Comparison of ENCODE assay signal across 8 cellular contexts in genomic region chr14:61438860-61439765, GRCh38.
DNase-seq lines count a peak whose midpoint lies in the region; ATAC-seq, FAIRE-seq and TF ChIP-seq lines count a peak whose summit lies in the region.

No MANE protein-coding gene starts in this region.

- H3K4me1 ChIP-seq in fibroblast of lung (ENCODE audit: control insufficient read depth, extremely low read depth, insufficient read depth, low read length), result no peaks in the 10 kb centered on the region

- peak overlapping the region; percentile 87 for H3K27ac Mint-ChIP-seq in activated CD4-positive, alpha-beta T cell treated with anti-CD3 and anti-CD28 coated beads, Interleukin-2, amount 10 ng/mL, durations not matched to agents 7 days and 5 days

- peak; percentile 42 for ATAC-seq in omental fat pad (ENCODE audit: low FRiP score)

- no peaks in the 10 kb centered on the region for H3K27me3 Mint-ChIP-seq in activated CD4-positive, alpha-beta T cell treated with anti-CD3 and anti-CD28 coated beads, Interleukin-2, amount 10 ng/mL, durations not matched to agents 7 days and 5 days

- H3K27me3 ChIP-seq in fibroblast of lung (ENCODE audit: control insufficient read depth, insufficient read depth, low read length), result no peaks in the 10 kb centered on the region

- H2AFZ ChIP-seq in fibroblast of lung (ENCODE audit: low read length), result no peak overlapping the region

- TF ChIP-seq CTCF in fibroblast of lung (conservative IDR thresholded peaks at IDR 0.05 in 1 of 2, IDR thresholded peaks at IDR 0.05 in 1 of 2; ENCODE audit: low read depth in 1 of 2, low read length in 2 of 2), result no peak
- TF ChIP-seq CTCF in omental fat pad (IDR thresholded peaks at IDR 0.05), result no peak

- peak; percentile 99 for FAIRE-seq in HTR-8/SVneo (lab: Jason Lieb, UNC)

- no peak overlapping the region for H3K4me2 ChIP-seq in fibroblast of lung (ENCODE audit: extremely low read depth, insufficient read depth, low read length)

- H3K9ac ChIP-seq in fibroblast of lung (ENCODE audit: insufficient read depth, low read length), result no peak overlapping the region

- H3K36me3 ChIP-seq in fibroblast of lung (ENCODE audit: control insufficient read depth, insufficient read depth, low read length), result no peaks in the 10 kb centered on the region

- peaks cover 65% of the 10 kb centered on the region for H3K36me3 Mint-ChIP-seq in activated CD4-positive, alpha-beta T cell treated with anti-CD3 and anti-CD28 coated beads, Interleukin-2, amount 10 ng/mL, durations not matched to agents 7 days and 5 days (ENCODE audit: low read depth)

- H3K4me1 Mint-ChIP-seq in activated CD4-positive, alpha-beta T cell treated with anti-CD3 and anti-CD28 coated beads, Interleukin-2, amount 10 ng/mL, durations not matched to agents 7 days and 5 days, result peaks cover 94% of the 10 kb centered on the region

- POLR2A ChIA-PET in activated CD4-positive, alpha-beta T cell treated with anti-CD3 and anti-CD28 coated beads, Interleukin-2, amount 10 ng/mL, durations not matched to agents 7 days and 5 days (lab: Charles Lee), result no interaction called here

- peak overlapping the region; percentile 72 for H3K4me3 Mint-ChIP-seq in activated CD4-positive, alpha-beta T cell treated with anti-CD3 and anti-CD28 coated beads, Interleukin-2, amount 10 ng/mL, durations not matched to agents 7 days and 5 days

- H3K79me2 ChIP-seq in fibroblast of lung (ENCODE audit: control insufficient read depth, insufficient read depth, low read length), result no peaks in the 10 kb centered on the region

- no peaks in the 10 kb centered on the region for H3K9me3 ChIP-seq in fibroblast of lung (ENCODE audit: control insufficient read depth, insufficient read depth, low read depth, low read length)

- CTCF ChIA-PET in activated CD4-positive, alpha-beta T cell treated with anti-CD3 and anti-CD28 coated beads, Interleukin-2, amount 10 ng/mL, durations not matched to agents 7 days and 5 days (lab: Charles Lee), result interaction anchor here (0.6 kb wide), 1 partner anchor 1229 kb away, joined by 4 read pairs; no protein-coding TSS in a partner anchor

- no peak overlapping the region for H3K4me3 ChIP-seq in fibroblast of lung (replicated peaks in 1 of 4; ENCODE audit: control extremely low read depth in 1 of 4, insufficient read depth in 1 of 4, low read depth in 3 of 4, low read length in 4 of 4)

- DNase-seq in stimulated activated CD4-positive, alpha-beta T cell treated with anti-CD3 and anti-CD28 coated beads, Interleukin-15, amount 100 ng/mL, for 24 hours, result peak; percentile 53
- no peak for DNase-seq in stimulated activated CD4-positive, alpha-beta T cell treated with anti-CD3 and anti-CD28 coated beads, Interleukin-2, amount 100 ng/mL, for 48 hours
- DNase-seq in HTR-8/SVneo (ENCODE audit: insufficient read length, low spot score) (no peak), fibroblast of lung (ENCODE audit: low read depth in 2 of 2) (peak; percentile 34 to 37), omental fat pad (ENCODE audit: low spot score) (no peak), NCI-H2171 treated with DMSO at 0.1 percent for 48 hours (lab: John Stamatoyannopoulos, UW) (no peak), GF-D8 (lab: John Stamatoyannopoulos, UW) (no peak)
- peak; percentile 60 for DNase-seq in activated CD4-positive, alpha-beta T cell treated with anti-CD3 and anti-CD28 coated beads, Interleukin-2, amount 10 ng/mL, durations not matched to agents 7 days and 5 days

- no peak overlapping the region for H3K27ac ChIP-seq in fibroblast of lung (ENCODE audit: insufficient read depth, low read length)

- H4K20me1 ChIP-seq in fibroblast of lung (ENCODE audit: control insufficient read depth, extremely low read depth, insufficient read depth, low read length), result no peaks in the 10 kb centered on the region

- H3K9me3 Mint-ChIP-seq in activated CD4-positive, alpha-beta T cell treated with anti-CD3 and anti-CD28 coated beads, Interleukin-2, amount 10 ng/mL, durations not matched to agents 7 days and 5 days, result peaks cover 3% of the 10 kb centered on the region

Comparison
In these comparisons a context has a peak if more than half of its experiments do, and no peak if none do; other contexts are left out.
1. DNase-seq: peak in stimulated activated CD4-positive, alpha-beta T cell treated with anti-CD3 and anti-CD28 coated beads, Interleukin-15, amount 100 ng/mL, for 24 hours (single experiment), activated CD4-positive, alpha-beta T cell treated with anti-CD3 and anti-CD28 coated beads, Interleukin-2, amount 10 ng/mL, durations not matched to agents 7 days and 5 days (single experiment) and fibroblast of lung (2 of 2); none in stimulated activated CD4-positive, alpha-beta T cell treated with anti-CD3 and anti-CD28 coated beads, Interleukin-2, amount 100 ng/mL, for 48 hours (0 of 2), HTR-8/SVneo (single experiment), omental fat pad (single experiment), NCI-H2171 treated with DMSO at 0.1 percent for 48 hours (single experiment) and GF-D8 (single experiment).